In genomic region chr11:46594383-46594718, GRCh38 we compare ENCODE assay signal across 8 cellular contexts. TPM values are rescaled to one million over a fixed set of nuclear protein-coding genes. Genes with fewer than 3 reads are reported as not detected.
A peak's percentile ranks its signal among the peaks of the same experiment; 100 is the strongest.
DNase-seq lines count a peak whose midpoint lies in the region; ATAC-seq and TF ChIP-seq lines count a peak whose summit lies in the region.

No MANE protein-coding gene starts in this region.

- peak overlapping the region; percentile 88 for H3K4me3 Mint-ChIP-seq in MCF 10A (ENCODE audit: unreplicated experiment)

- H3K9me3 Mint-ChIP-seq in MCF 10A (ENCODE audit: unreplicated experiment): no peaks in the 10 kb centered on the region

- H3K27ac Mint-ChIP-seq in MCF 10A (ENCODE audit: low read depth, unreplicated experiment): peak overlapping the region; percentile 96

- DNase-seq in left ventricle myocardium inferior: no peak
- no peak for DNase-seq in cardiac septum (ENCODE audit: low spot score)
- no peak for DNase-seq in MCF 10A (ENCODE audit: unreplicated experiment)
- no peak for DNase-seq in uterus
- no peak for DNase-seq in stimulated activated CD4-positive, alpha-beta T cell treated with anti-CD3 and anti-CD28 coated beads, Interleukin-15, amount 100 ng/mL, for 24 hours

- H3K27me3 Mint-ChIP-seq in MCF 10A (ENCODE audit: insufficient read depth, unreplicated experiment): no peaks in the 10 kb centered on the region

- H3K36me3 ChIP-seq in left ventricle myocardium inferior: no peaks in the 10 kb centered on the region
- no peaks in the 10 kb centered on the region for H3K36me3 ChIP-seq in uterus

- no peak for TF ChIP-seq CTCF in left ventricle myocardium inferior (IDR thresholded peaks at IDR 0.05; ENCODE audit: borderline replicate concordance)
- TF ChIP-seq CTCF in MCF 10A (IDR thresholded peaks at IDR 0.05; ENCODE audit: unreplicated experiment): no peak
- TF ChIP-seq CTCF in uterus (IDR thresholded peaks at IDR 0.05): no peak

- TSS peak; percentile 63 for BruUV-seq in MCF 10A (replicated peaks; lab: Mats Ljungman, UMichigan)

- no peaks in the 10 kb centered on the region for H3K36me3 Mint-ChIP-seq in MCF 10A (ENCODE audit: insufficient read depth, unreplicated experiment)

- CTCF ChIA-PET in MCF 10A (lab: Yijun Ruan, JAX): interaction anchor here (0.6 to 1.0 kb wide), 2 partner anchors 25 to 59 kb away, joined by 3 read pairs; no protein-coding TSS in a partner anchor

- POLR2A ChIA-PET in MCF 10A (lab: Yijun Ruan, JAX): interaction anchor here (0.8 to 2.8 kb wide), 17 partner anchors 9 to 748 kb away, joined by 3 to 34 read pairs (median 8); partner anchors contain the start of genes ARHGAP1, ATG13 and ZNF408

- H3K9me3 ChIP-seq in left ventricle myocardium inferior (replicated peaks) (no peaks in the 10 kb centered on the region), mononuclear cell (ENCODE audit: low read depth, low read length) (no peaks in the 10 kb centered on the region), uterus (no peaks in the 10 kb centered on the region)

- H3K27me3 ChIP-seq in left ventricle myocardium inferior (ENCODE audit: low read depth) (no peaks in the 10 kb centered on the region), mononuclear cell (ENCODE audit: insufficient read depth, low read length) (no peaks in the 10 kb centered on the region), uterus (no peaks in the 10 kb centered on the region)

- peaks cover 17% of the 10 kb centered on the region for H3K4me1 Mint-ChIP-seq in MCF 10A (ENCODE audit: insufficient read depth, unreplicated experiment)

- H3K27ac ChIP-seq in left ventricle myocardium inferior (replicated peaks): peak overlapping the region; percentile 87
- H3K27ac ChIP-seq in uterus: peak overlapping the region; percentile 85 to 90

- H3K4me3 ChIP-seq in left ventricle myocardium inferior (peak overlapping the region; percentile 94), mononuclear cell (ENCODE audit: low read length) (peak overlapping the region; percentile 92), uterus (peak overlapping the region; percentile 91 to 99)

- intact Hi-C loops in left ventricle myocardium inferior (cut with micrococcal nuclease) (no loop called here), cardiac septum (cut with DNase I) (no loop called here), MCF 10A (cut with micrococcal nuclease) (no loop called here), uterus (cut with DNase I; ENCODE audit: low total_unique reads) (no loop called here)

- no peak for ATAC-seq in HG03571 (IDR thresholded peaks at IDR 0.05; ENCODE audit: unreplicated experiment)
- ATAC-seq in HG03460 (IDR thresholded peaks at IDR 0.05; ENCODE audit: unreplicated experiment): no peak

- H3K4me1 ChIP-seq in left ventricle myocardium inferior (peaks cover 52% of the 10 kb centered on the region), mononuclear cell (ENCODE audit: insufficient read depth, low read length) (peaks cover 32% of the 10 kb centered on the region), uterus (peaks cover 0 to 12% of the 10 kb centered on the region in 2 donors)

- TF ChIP-seq POLR2A in uterus (IDR thresholded peaks at IDR 0.05): no peak

RNA-seq across cellular contexts. Expression of gene AMBRA1, which starts 0.5 kb away (rescaled TPM):
- total RNA-seq in left ventricle myocardium inferior (14.2 TPM), cardiac septum (18.0 TPM), MCF 10A (2022) (19.6 and 28.5 TPM in 2 replicates), mononuclear cell (29.1 TPM), uterus (10 to 100 TPM; 22.6 to 55.3 (median 41.4) TPM)

RNA-seq across cellular contexts. Expression of gene HARBI1, which starts 22.7 kb away (rescaled TPM):
- total RNA-seq in left ventricle myocardium inferior (4.8 TPM), cardiac septum (2.9 TPM), MCF 10A (2022) (6.8 and 8.5 TPM in 2 replicates), mononuclear cell (10.6 TPM), uterus (1 to 10 TPM in 3 of 4 donors, under 1 TPM in 1; 0.77 to 5.0 (median 2.8) TPM)

RNA-seq across cellular contexts. Expression of gene ATG13, which starts 23.0 kb away (rescaled TPM):
- total RNA-seq in left ventricle myocardium inferior (42.1 TPM), cardiac septum (43.4 TPM), MCF 10A (2022) (75.1 and 91.7 TPM in 2 replicates), mononuclear cell (93.3 TPM), uterus (100 to 1,000 TPM in 1 of 4 donors, 10 to 100 TPM in 3; 51.8 to 102 (median 68.3) TPM)
